ENCODE assay signal across 19 cellular contexts in the genomic region with DNA sequence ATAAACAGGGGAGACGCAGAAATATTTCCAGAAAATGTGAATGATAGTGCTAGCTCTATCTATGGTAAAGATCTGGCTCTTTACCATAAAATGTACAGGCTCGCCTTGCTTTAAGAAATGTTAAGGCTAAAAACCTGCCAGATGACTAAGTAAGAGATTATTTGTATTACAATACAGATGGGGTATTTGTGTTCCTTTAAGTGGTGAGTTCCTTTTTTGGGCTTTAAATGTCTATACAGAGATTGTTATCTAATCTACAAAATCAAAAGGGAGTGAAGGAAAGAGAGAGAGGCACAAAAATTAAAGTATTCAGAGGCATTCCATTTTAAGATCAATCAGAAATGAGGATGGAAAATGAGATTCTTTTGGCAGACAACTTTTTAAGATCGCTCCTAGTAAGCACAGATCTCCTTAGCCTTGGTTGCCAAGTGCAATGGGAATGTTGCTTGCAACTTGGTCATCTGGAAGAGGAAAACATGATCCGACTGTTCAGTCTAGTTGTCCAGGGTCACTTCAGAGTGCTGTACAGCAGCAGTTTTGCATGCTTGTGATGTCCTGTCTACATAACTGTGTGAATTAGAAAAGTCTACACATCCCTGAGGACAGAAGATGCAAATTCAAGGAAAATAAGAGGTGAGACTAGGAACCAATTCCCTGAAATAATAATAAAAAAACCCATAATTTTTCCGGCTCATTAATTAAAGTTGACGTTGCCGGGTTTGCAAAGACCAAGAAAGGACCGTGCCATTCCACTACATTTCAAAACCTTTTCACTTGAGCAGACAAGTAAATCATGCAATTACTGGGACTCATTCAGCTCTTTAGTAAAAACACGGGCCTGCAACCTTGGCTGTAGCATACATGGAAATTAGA.
A peak's percentile ranks its signal among the peaks of the same experiment; 100 is the strongest.
DNase-seq lines count a peak whose midpoint lies in the region; ATAC-seq and TF ChIP-seq lines count a peak whose summit lies in the region.
"Had no signal": no experiment of that assay in that cellular context is flagged by ENCODE, and none has a peak within 500 bp of the region (broad histone marks: within the 10 kb centered on the region; RNA-seq: fewer than 3 reads in every experiment).

No MANE protein-coding gene starts in this region.

- H3K4me1 Mint-ChIP-seq in H9 (peaks cover 13 to 16% of the 10 kb centered on the region in 2 experiments), endodermal cell (peaks cover 16% of the 10 kb centered on the region), osteocyte (ENCODE audit: unreplicated experiment) (peaks cover 56% of the 10 kb centered on the region)
- H3K4me1 Mint-ChIP-seq: memory B cell had no signal

- H3K9me3 ChIP-seq in H9 (ENCODE audit: control insufficient read depth, low read depth, low read length) (no peaks in the 10 kb centered on the region), endodermal cell (ENCODE audit: control insufficient read depth, low read length) (no peaks in the 10 kb centered on the region)

- no peak overlapping the region for H4K5ac ChIP-seq in H9 (ENCODE audit: insufficient read length, low read depth, low read length)

- no peaks in the 10 kb centered on the region for H4K20me1 ChIP-seq in H9 (ENCODE audit: control insufficient read depth, insufficient read depth, insufficient read length)

- H4K8ac ChIP-seq in H9 (replicated peaks; ENCODE audit: insufficient read length, low read depth, low read length) = no peak overlapping the region

- no peaks in the 10 kb centered on the region for H3K79me2 ChIP-seq in H9 (ENCODE audit: insufficient read depth, low read length)

- H3K4me1 ChIP-seq in H9 (ENCODE audit: insufficient read depth, low read length) = no peaks in the 10 kb centered on the region; the same call in 1 of the 2 replicates
- no peaks in the 10 kb centered on the region for H3K4me1 ChIP-seq in endodermal cell (ENCODE audit: control insufficient read depth, insufficient read depth, low read length)

- TF ChIP-seq CTCF in H9 (conservative IDR thresholded peaks at IDR 0.05) (no peak), endodermal cell (conservative IDR thresholded peaks at IDR 0.05) (no peak), osteocyte (IDR thresholded peaks at IDR 0.05) (no peak), GM10248 (IDR thresholded peaks at IDR 0.05; ENCODE audit: control extremely low read depth, extremely low read depth, low read depth, missing control alignments) (no peak)

- H3K9ac ChIP-seq in H9 (ENCODE audit: extremely low read depth, insufficient read length, low read length) (peak overlapping the region; percentile 23), endodermal cell (ENCODE audit: extremely low read depth, low read length, poor library complexity, severe bottlenecking) (no peak overlapping the region)

- no peaks in the 10 kb centered on the region for H3K36me3 ChIP-seq in endodermal cell (ENCODE audit: control insufficient read depth, insufficient read depth, low read length)

- H2AK5ac ChIP-seq in H9 (ENCODE audit: insufficient read length, low read length) = no peak overlapping the region

- H3K27ac ChIP-seq in H9 (ENCODE audit: insufficient read length, low read depth, low read length) (no peak overlapping the region), endodermal cell (ENCODE audit: low read depth, low read length) (peak overlapping the region; percentile 4)

- H3K4me3 ChIP-seq in endodermal cell (ENCODE audit: low read length) = no peak overlapping the region

- no peak overlapping the region for H3K14ac ChIP-seq in H9 (ENCODE audit: insufficient read depth, low read length)

- H3K9me3 Mint-ChIP-seq in H9 (no peaks in the 10 kb centered on the region), endodermal cell (no peaks in the 10 kb centered on the region), osteocyte (ENCODE audit: unreplicated experiment) (no peaks in the 10 kb centered on the region)
- peaks cover 10 to 11% of the 10 kb centered on the region in 2 donors for H3K9me3 Mint-ChIP-seq in activated naive CD4-positive, alpha-beta T cell treated with anti-CD3 and anti-CD28 coated beads, Interleukin-2, amount 50 U/mL, for 72 hours
- H3K9me3 Mint-ChIP-seq: neural crest cell had no signal

- DNase-seq in H9 (no peak), endodermal cell (no peak), osteocyte (ENCODE audit: extremely low spot score, unreplicated experiment) (no peak), NCI-H748 treated with DMSO at 0.1 percent for 48 hours (lab: John Stamatoyannopoulos, UW) (no peak), GM10248 (ENCODE audit: extremely low spot score) (no peak)
- no peak for DNase-seq in activated naive CD4-positive, alpha-beta T cell treated with anti-CD3 and anti-CD28 coated beads, Interleukin-2, amount 50 U/mL, for 72 hours (ENCODE audit: low spot score in 2 of 2)
- DNase-seq: activated CD4-positive, alpha-beta T cell treated with anti-CD3 and anti-CD28 coated beads for 48 hours; activated naive CD4-positive, alpha-beta T cell treated with anti-CD3 and anti-CD28 coated beads, Interleukin-2, amount 50 U/mL, for 16 hours; activated T-cell treated with anti-CD3 and anti-CD28 coated beads for 4 hours; cerebellar nuclear complex; Kasumi-1; NCI-H1417 treated with DMSO at 0.1 percent for 48 hours; NCI-H226; right cardiac atrium; SIG-M5 had no signal

- no peak overlapping the region for H3K4me3 Mint-ChIP-seq in H9
- no peak overlapping the region for H3K4me3 Mint-ChIP-seq in endodermal cell
- no peak overlapping the region for H3K4me3 Mint-ChIP-seq in osteocyte (ENCODE audit: unreplicated experiment)
- H3K4me3 Mint-ChIP-seq: memory B cell, neural crest cell had no signal

- no peaks in the 10 kb centered on the region for H3K79me1 ChIP-seq in H9 (ENCODE audit: insufficient read depth, low read depth, low read length, poor library complexity, severe bottlenecking)

- H3K36me3 Mint-ChIP-seq in H9 (ENCODE audit: insufficient read depth in 1 of 3, low read depth in 3 of 3) (no peaks in the 10 kb centered on the region), endodermal cell (ENCODE audit: low read depth) (no peaks in the 10 kb centered on the region), osteocyte (ENCODE audit: unreplicated experiment) (no peaks in the 10 kb centered on the region)
- H3K36me3 Mint-ChIP-seq in activated naive CD4-positive, alpha-beta T cell treated with anti-CD3 and anti-CD28 coated beads, Interleukin-2, amount 50 U/mL, for 72 hours = no peaks in the 10 kb centered on the region
- H3K36me3 Mint-ChIP-seq: memory B cell had no signal

- H2AFZ ChIP-seq in H9 (ENCODE audit: low read length) = no peak overlapping the region

- no peaks in the 10 kb centered on the region for H3K23me2 ChIP-seq in H9 (ENCODE audit: insufficient read length, low read depth, low read length, poor library complexity, severe bottlenecking)

- H2BK120ac ChIP-seq in H9 (ENCODE audit: low read depth, low read length, poor library complexity, severe bottlenecking) = no peak overlapping the region

- ATAC-seq in SK-N-SH treated with all-trans-retinoic acid at 6 μM for 48 hours (peak; percentile 86), HG02763 (IDR thresholded peaks at IDR 0.05; ENCODE audit: unreplicated experiment) (no peak)
- no peak for ATAC-seq in activated naive CD4-positive, alpha-beta T cell treated with anti-CD3 and anti-CD28 coated beads, Interleukin-2, amount 50 U/mL, for 72 hours
- ATAC-seq: right cardiac atrium had no signal

- no peak overlapping the region for H3K4me2 ChIP-seq in H9 (ENCODE audit: insufficient read depth, insufficient read length, low read length)

- H3K27me3 Mint-ChIP-seq in H9 (ENCODE audit: low read depth) (no peaks in the 10 kb centered on the region), endodermal cell (ENCODE audit: insufficient read depth) (no peaks in the 10 kb centered on the region), osteocyte (ENCODE audit: unreplicated experiment) (no peaks in the 10 kb centered on the region)
- H3K27me3 Mint-ChIP-seq: memory B cell had no signal

- H3K4ac ChIP-seq in H9 (ENCODE audit: low read depth, low read length) = no peak overlapping the region

- H3K23ac ChIP-seq in H9 (ENCODE audit: insufficient read length, low read depth, low read length) = no peak overlapping the region

- H2BK15ac ChIP-seq in H9 (ENCODE audit: low read depth, low read length) = no peak overlapping the region

- H3K56ac ChIP-seq in H9 (ENCODE audit: insufficient read length, low read depth, low read length) = no peak overlapping the region

- H2BK5ac ChIP-seq in H9 (ENCODE audit: insufficient read length, low read length) = no peak overlapping the region

- peak overlapping the region in 1 of 3 experiments; percentile 16; a peak in 1 of 7 replicates for H3K27ac Mint-ChIP-seq in H9
- no peak overlapping the region for H3K27ac Mint-ChIP-seq in endodermal cell
- peak overlapping the region; percentile 83 for H3K27ac Mint-ChIP-seq in osteocyte (ENCODE audit: unreplicated experiment)
- no peak overlapping the region for H3K27ac Mint-ChIP-seq in activated naive CD4-positive, alpha-beta T cell treated with anti-CD3 and anti-CD28 coated beads, Interleukin-2, amount 50 U/mL, for 72 hours
- H3K27ac Mint-ChIP-seq: memory B cell had no signal

- H2BK12ac ChIP-seq in H9 (ENCODE audit: insufficient read length, low read depth, low read length) = no peak overlapping the region

- CTCF ChIA-PET in GM10248 (lab: Yijun Ruan, JAX) = no interaction called here

- no peak overlapping the region for H2BK20ac ChIP-seq in H9 (ENCODE audit: low read depth, low read length, poor library complexity, severe bottlenecking)

- no peak overlapping the region for H3T11ph ChIP-seq in H9 (ENCODE audit: low read length)

- no CpG with 5 or more reads among the region's 9 CpGs for WGBS in H9 (ENCODE audit: extremely low coverage, insufficient read length, low lambda C conversion rate)
- WGBS in endodermal cell (ENCODE audit: insufficient coverage in 1 of 2, insufficient read length in 1 of 2), 2 experiments = 89 to 94% methylated on average over 4 to 9 of the region's 9 CpGs

- POLR2A ChIA-PET in GM10248 (lab: Yijun Ruan, JAX) = no interaction called here

- no peak overlapping the region for H4K91ac ChIP-seq in H9 (ENCODE audit: insufficient read length, low read depth, low read length)

- H3K18ac ChIP-seq in H9 (ENCODE audit: insufficient read length, low read depth, low read length) = no peak overlapping the region

- H3K27me3 ChIP-seq in H9 (ENCODE audit: insufficient read depth, low read length) = no peaks in the 10 kb centered on the region
- H3K27me3 ChIP-seq in endodermal cell (ENCODE audit: control insufficient read depth, insufficient read depth, low read length, poor library complexity, severe bottlenecking) = no peaks in the 10 kb centered on the region

TF ChIP-seq in SK-N-SH treated with all-trans-retinoic acid at 6 μM for 48 hours, 23 proteins besides CTCF, POLR2A, EP300 and RAD21 (continues in another document):
- TF ChIP-seq SNAI2 (CRISPR knock-in tag; IDR thresholded peaks at IDR 0.05) = no peak
- TF ChIP-seq ZFP30 (CRISPR knock-in tag; IDR thresholded peaks at IDR 0.05) = no peak
- TF ChIP-seq PPARA (CRISPR knock-in tag; IDR thresholded peaks at IDR 0.05; ENCODE audit: borderline replicate concordance) = no peak
- TF ChIP-seq RARB (CRISPR knock-in tag; IDR thresholded peaks at IDR 0.05) = no peak
- no peak for TF ChIP-seq ZFP3 (CRISPR knock-in tag; IDR thresholded peaks at IDR 0.05)
- TF ChIP-seq ARNTL (CRISPR knock-in tag; IDR thresholded peaks at IDR 0.05; ENCODE audit: borderline replicate concordance, low read depth) = no peak
- TF ChIP-seq TCF4 (CRISPR knock-in tag; IDR thresholded peaks at IDR 0.05; ENCODE audit: borderline replicate concordance) = no peak
- TF ChIP-seq ESRRG (CRISPR knock-in tag; IDR thresholded peaks at IDR 0.05) = no peak
